ENCODE assay signal across 11 cellular contexts in the genomic region with DNA sequence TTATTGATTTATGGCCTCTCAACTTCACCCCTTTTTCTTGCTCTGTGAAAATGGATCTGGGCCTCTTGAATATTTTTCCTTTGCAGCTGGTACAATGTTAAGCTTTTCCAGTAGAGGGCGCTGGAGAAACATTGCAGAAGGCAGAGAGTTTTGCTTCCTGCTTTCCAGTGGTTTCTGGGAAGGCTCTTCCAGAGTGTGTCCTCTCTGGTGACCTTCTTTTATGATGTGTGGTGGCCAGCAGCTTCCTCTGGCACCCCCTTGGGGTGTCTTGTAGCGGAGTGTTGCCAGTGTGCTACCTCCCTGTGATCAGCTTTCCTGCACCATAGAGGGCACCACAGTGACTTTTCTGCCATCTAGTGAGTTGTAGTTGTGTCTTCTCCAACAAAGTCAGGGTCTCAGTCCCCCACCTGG. TPM values are rescaled to one million over a fixed set of nuclear protein-coding genes. Genes with fewer than 3 reads are reported as not detected.
A peak's percentile ranks its signal among the peaks of the same experiment; 100 is the strongest.
DNase-seq lines count a peak whose midpoint lies in the region; ATAC-seq, FAIRE-seq and TF ChIP-seq lines count a peak whose summit lies in the region.
"Had no signal": no experiment of that assay in that cellular context is flagged by ENCODE, and none has a peak within 500 bp of the region (broad histone marks: within the 10 kb centered on the region; RNA-seq: fewer than 3 reads in every experiment).

No MANE protein-coding gene starts in this region.

- TF ChIP-seq POLR2A in sigmoid colon (IDR thresholded peaks at IDR 0.05) (no peak), GM12892 (IDR thresholded peaks at IDR 0.05; ENCODE audit: low read depth, low read length) (no peak)

- CTCF ChIA-PET in BJ (lab: Yijun Ruan, JAX): interaction anchor here (0.6 to 3.0 kb wide), 7 partner anchors 13 to 337 kb away, joined by 3 to 7 read pairs (median 3); no protein-coding TSS in a partner anchor
- CTCF ChIA-PET in naive thymus-derived CD4-positive, alpha-beta T cell (lab: Charles Lee): interaction anchor here (1.1 kb wide), 1 partner anchor 34 kb away, joined by 3 read pairs; no protein-coding TSS in a partner anchor

- peaks cover 59% of the 10 kb centered on the region for H3K4me1 Mint-ChIP-seq in T-helper 17 cell
- peaks cover 39 to 66% (median 56%) of the 10 kb centered on the region in 7 donors for H3K4me1 Mint-ChIP-seq in naive thymus-derived CD4-positive, alpha-beta T cell

- TF ChIP-seq EP300 in sigmoid colon (IDR thresholded peaks at IDR 0.05): no peak

- H3K36me3 Mint-ChIP-seq in T-helper 17 cell (ENCODE audit: low read depth): peaks cover 5% of the 10 kb centered on the region
- peaks cover 4 to 32% (median 8%) of the 10 kb centered on the region in 5 donors for H3K36me3 Mint-ChIP-seq in naive thymus-derived CD4-positive, alpha-beta T cell

- POLR2A ChIA-PET in BJ (lab: Charles Lee): no interaction called here
- POLR2A ChIA-PET in naive thymus-derived CD4-positive, alpha-beta T cell (lab: Charles Lee): interaction anchor here (0.7 to 1.4 kb wide), 2 partner anchors 9 to 36 kb away, joined by 3 to 4 read pairs; no protein-coding TSS in a partner anchor

- H3K27me3 Mint-ChIP-seq in T-helper 17 cell: no peaks in the 10 kb centered on the region
- H3K27me3 Mint-ChIP-seq in naive thymus-derived CD4-positive, alpha-beta T cell: no peaks in the 10 kb centered on the region

- H3K27me3 ChIP-seq in BJ (ENCODE audit: control insufficient read depth, insufficient read depth, low read length): no peaks in the 10 kb centered on the region
- no peaks in the 10 kb centered on the region for H3K27me3 ChIP-seq in kidney epithelial cell (ENCODE audit: control insufficient read depth, insufficient read depth, low read length)
- H3K27me3 ChIP-seq in sigmoid colon: no peaks in the 10 kb centered on the region
- no peaks in the 10 kb centered on the region for H3K27me3 ChIP-seq in naive thymus-derived CD4-positive, alpha-beta T cell (ENCODE audit: control insufficient read depth in 2 of 2, insufficient read depth in 2 of 2, low read length in 2 of 2)
- H3K27me3 ChIP-seq: ovary had no signal

- 71 to 82% methylated on average over 2 of the region's 2 CpGs for WGBS in sigmoid colon, 2 donors

- H3K27ac ChIP-seq in sigmoid colon: no peak overlapping the region
- H3K27ac ChIP-seq in naive thymus-derived CD4-positive, alpha-beta T cell (ENCODE audit: low read depth, low read length): no peak overlapping the region
- H3K27ac ChIP-seq: ovary had no signal

- no peak for ATAC-seq in T-helper 17 cell
- ATAC-seq in naive thymus-derived CD4-positive, alpha-beta T cell: no peak

- FAIRE-seq in GM12892 (lab: Jason Lieb, UNC): no peak

- peaks cover 0 to 18% (median 3%) of the 10 kb centered on the region in 4 donors for H3K4me1 ChIP-seq in sigmoid colon
- H3K4me1 ChIP-seq in naive thymus-derived CD4-positive, alpha-beta T cell (ENCODE audit: control insufficient read depth in 2 of 2, insufficient read depth in 2 of 2, low read length in 2 of 2): peaks cover 21 to 26% of the 10 kb centered on the region in 2 donors

- H3K4me3 Mint-ChIP-seq in T-helper 17 cell: peak overlapping the region; percentile 5
- H3K4me3 Mint-ChIP-seq in naive thymus-derived CD4-positive, alpha-beta T cell: no peak overlapping the region

- intact Hi-C loops in sigmoid colon (cut with DNase I): no loop called here
- intact Hi-C loops in naive thymus-derived CD4-positive, alpha-beta T cell (cut with micrococcal nuclease): no loop called here

- H3K36me3 ChIP-seq in BJ (ENCODE audit: control insufficient read depth, insufficient read depth, low read length) (no peaks in the 10 kb centered on the region), kidney epithelial cell (ENCODE audit: control insufficient read depth, insufficient read depth, low read length) (no peaks in the 10 kb centered on the region), sigmoid colon (no peaks in the 10 kb centered on the region)
- no peaks in the 10 kb centered on the region for H3K36me3 ChIP-seq in naive thymus-derived CD4-positive, alpha-beta T cell (ENCODE audit: control insufficient read depth in 2 of 3, insufficient read depth in 3 of 3, low read length in 3 of 3)
- H3K36me3 ChIP-seq: ovary had no signal

- peak overlapping the region; percentile 91 for H3K27ac Mint-ChIP-seq in T-helper 17 cell
- H3K27ac Mint-ChIP-seq in naive thymus-derived CD4-positive, alpha-beta T cell: no peak overlapping the region

- H3K4me3 ChIP-seq in BJ (ENCODE audit: low read depth, low read length) (no peak overlapping the region), kidney epithelial cell (ENCODE audit: low read depth, low read length) (no peak overlapping the region), sigmoid colon (no peak overlapping the region)
- no peak overlapping the region for H3K4me3 ChIP-seq in naive thymus-derived CD4-positive, alpha-beta T cell (ENCODE audit: low read length)
- H3K4me3 ChIP-seq: ovary had no signal

- DNase-seq in BJ (ENCODE audit: low read depth): no peak
- no peak for DNase-seq in GM20000 (ENCODE audit: low spot score)
- no peak for DNase-seq in T-helper 17 cell
- DNase-seq in kidney epithelial cell (ENCODE audit: low read depth): no peak
- no peak for DNase-seq in stimulated activated CD4-positive, alpha-beta T cell treated with anti-CD3 and anti-CD28 coated beads, Interleukin-4, amount 100 ng/mL, for 1 hour
- DNase-seq in sigmoid colon: no peak
- no peak for DNase-seq in GM12892 (ENCODE audit: insufficient read length)
- DNase-seq in naive thymus-derived CD4-positive, alpha-beta T cell: no peak
- DNase-seq: foreskin melanocyte, NCI-H446 treated with DMSO at 0.1 percent for 48 hours, ovary had no signal

- H3K9me3 Mint-ChIP-seq in naive thymus-derived CD4-positive, alpha-beta T cell: peaks cover 0 to 21% (median 11%) of the 10 kb centered on the region in 11 donors

- H3K9me3 ChIP-seq in T-helper 17 cell (ENCODE audit: control insufficient read depth, low read length, poor library complexity, severe bottlenecking): no peaks in the 10 kb centered on the region
- H3K9me3 ChIP-seq in sigmoid colon: peaks cover 0 to 5% (median 0%) of the 10 kb centered on the region in 4 donors
- peaks cover 0 to 7% (median 0%) of the 10 kb centered on the region in 3 experiments for H3K9me3 ChIP-seq in naive thymus-derived CD4-positive, alpha-beta T cell (ENCODE audit: control insufficient read depth in 2 of 3, low read length in 3 of 3)
- H3K9me3 ChIP-seq: ovary had no signal

- TF ChIP-seq CTCF in BJ (IDR thresholded peaks at IDR 0.05; ENCODE audit: insufficient read depth, low read depth, low read length) (peak; percentile 29; the same call in 1 of the 2 replicates), GM20000 (IDR thresholded peaks at IDR 0.05; ENCODE audit: extremely low read depth, missing control alignments) (peak; percentile 41), kidney epithelial cell (IDR thresholded peaks at IDR 0.05; ENCODE audit: insufficient read depth, low read length, poor library complexity, severe bottlenecking) (peak; percentile 35), sigmoid colon (IDR thresholded peaks at IDR 0.05) (no peak)

RNA-seq across cellular contexts. Expression of gene MGAT5, which starts 25.4 kb away (rescaled TPM):
- polyA plus RNA-seq in BJ (2011; rRNA removed) (25.0 and 34.0 TPM in 2 replicates), sigmoid colon (10 to 100 TPM in 1 of 3 donors, 1 to 10 TPM in 2; 3.0 to 30.3 (median 5.3) TPM)
- 30.5 and 31.9 TPM in 2 replicates for polyA minus RNA-seq in BJ (2011; rRNA and poly(A)+ RNA removed)
- total RNA-seq in T-helper 17 cell (100 to 1,000 TPM; 120 to 127 TPM), kidney epithelial cell (32.5 and 38.3 TPM in 2 replicates), sigmoid colon (10 to 100 TPM; 28.9 to 42.4 (median 30.8) TPM)
- polyA plus RNA-seq in GM12892 (2012; ENCODE audit: missing spikeins): 23.7 TPM
- 10 to 100 TPM; 35.5 to 48.0 (median 40.3) TPM for total RNA-seq in naive thymus-derived CD4-positive, alpha-beta T cell
- polyA plus RNA-seq in naive thymus-derived CD4-positive, alpha-beta T cell: 1 to 10 TPM; 5.3 to 8.5 TPM

Comparison
In these comparisons a context has a peak if more than half of its experiments do, and no peak if none do; other contexts are left out.
1. CTCF ChIP-seq: peak in BJ (single experiment), GM20000 (single experiment) and kidney epithelial cell (single experiment); none in sigmoid colon (0 of 4).